10 cellular contexts compared by ENCODE assay signal in the genomic region with DNA sequence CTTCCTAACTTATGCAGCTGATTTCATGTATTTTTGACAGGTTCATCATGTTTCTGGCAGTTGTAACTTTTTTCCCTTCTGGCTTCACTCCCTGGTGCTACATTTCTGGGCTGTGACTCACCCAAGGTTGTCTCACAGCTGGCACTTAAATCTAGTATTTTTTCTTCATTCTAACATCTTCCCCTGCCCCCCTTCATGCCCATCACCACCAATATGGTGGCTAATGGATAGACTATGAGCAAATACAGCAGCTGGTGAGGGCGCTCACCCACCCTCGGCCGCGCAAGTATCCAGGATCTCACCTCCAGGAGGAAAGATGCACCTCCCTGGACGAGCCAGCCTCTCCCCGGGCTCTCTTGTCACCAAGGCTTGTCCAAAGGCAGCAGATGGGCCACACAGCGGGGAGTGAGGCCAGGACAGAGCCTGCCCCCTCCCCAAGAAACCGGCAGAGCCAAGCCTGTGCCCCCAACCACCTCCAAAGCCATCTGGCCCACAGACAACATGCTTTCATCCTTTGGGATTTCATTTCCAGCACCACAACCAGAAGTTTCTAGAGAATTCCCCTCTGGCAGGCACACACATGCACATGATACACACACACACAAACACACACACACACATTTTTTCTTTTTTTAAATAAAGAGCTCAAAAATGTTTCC. TPM values are rescaled to one million over a fixed set of nuclear protein-coding genes. Genes with fewer than 3 reads are reported as not detected.
DNase-seq lines count a peak whose midpoint lies in the region; ATAC-seq and TF ChIP-seq lines count a peak whose summit lies in the region.
"Had no signal": no experiment of that assay in that cellular context is flagged by ENCODE, and none has a peak within 500 bp of the region (broad histone marks: within the 10 kb centered on the region; RNA-seq: fewer than 3 reads in every experiment).

No MANE protein-coding gene starts in this region.

- H3K27ac ChIP-seq in SJCRH30: peak overlapping the region; percentile 98
- peak overlapping the region; percentile 46 for H3K27ac ChIP-seq in psoas muscle

- POLR2A ChIA-PET in activated CD8-positive, alpha-beta T cell treated with anti-CD3 and anti-CD28 coated beads for 36 hours (lab: Charles Lee): no interaction called here

- DNase-seq in EH (ENCODE audit: low read depth) (peak; percentile 79), SJCRH30 (peak; percentile 56 to 66), fibroblast of the aortic adventitia (ENCODE audit: low read depth) (peak; percentile 93), psoas muscle (peak in 1 of 2 donors; percentile 60), occipital lobe (lab: John Stamatoyannopoulos, UW) (no peak), NCI-H345 treated with DMSO at 0.1 percent for 48 hours (lab: John Stamatoyannopoulos, UW; ENCODE audit: unreplicated experiment) (no peak)
- DNase-seq in activated CD8-positive, alpha-beta memory T cell treated with anti-CD3 and anti-CD28 coated beads for 24 hours: no peak
- DNase-seq in activated CD8-positive, alpha-beta T cell treated with anti-CD3 and anti-CD28 coated beads for 36 hours: no peak
- DNase-seq: DND-41 had no signal

- no peaks in the 10 kb centered on the region for H3K36me3 Mint-ChIP-seq in activated CD8-positive, alpha-beta T cell treated with anti-CD3 and anti-CD28 coated beads for 36 hours (ENCODE audit: low read depth)

- no peak overlapping the region for H3K4me3 Mint-ChIP-seq in activated CD8-positive, alpha-beta T cell treated with anti-CD3 and anti-CD28 coated beads for 36 hours

- H3K4me3 ChIP-seq in SJCRH30: no peak overlapping the region
- H3K4me3 ChIP-seq in fibroblast of the aortic adventitia (ENCODE audit: low read depth, low read length): no peak overlapping the region
- no peak overlapping the region for H3K4me3 ChIP-seq in psoas muscle
- H3K4me3 ChIP-seq: right lobe of liver had no signal

- H3K9me3 ChIP-seq in SJCRH30 (replicated peaks): no peaks in the 10 kb centered on the region
- no peaks in the 10 kb centered on the region for H3K9me3 ChIP-seq in psoas muscle
- H3K9me3 ChIP-seq: right lobe of liver had no signal

- WGBS in psoas muscle, 3 donors: 52 to 66% (median 64%) methylated on average over 8 of the region's 8 CpGs

- H3K4me1 Mint-ChIP-seq in activated CD8-positive, alpha-beta T cell treated with anti-CD3 and anti-CD28 coated beads for 36 hours (ENCODE audit: low read depth): no peaks in the 10 kb centered on the region

- ATAC-seq in psoas muscle: peak; percentile 15 to 41 (median 27)
- ATAC-seq in activated CD8-positive, alpha-beta T cell treated with anti-CD3 and anti-CD28 coated beads for 36 hours: no peak

- TF ChIP-seq CTCF in fibroblast of the aortic adventitia (IDR thresholded peaks at IDR 0.05; ENCODE audit: insufficient read depth, low read length) (no peak), psoas muscle (IDR thresholded peaks at IDR 0.05) (no peak)
- no peak for TF ChIP-seq CTCF in activated CD8-positive, alpha-beta T cell treated with anti-CD3 and anti-CD28 coated beads for 36 hours (IDR thresholded peaks at IDR 0.05)

- CTCF ChIA-PET in activated CD8-positive, alpha-beta T cell treated with anti-CD3 and anti-CD28 coated beads for 36 hours (lab: Charles Lee): interaction anchor here (1.3 to 1.9 kb wide), 2 partner anchors 21 to 43 kb away, joined by 3 to 4 read pairs; no protein-coding TSS in a partner anchor

- H3K9me3 Mint-ChIP-seq in activated CD8-positive, alpha-beta T cell treated with anti-CD3 and anti-CD28 coated beads for 36 hours: no peaks in the 10 kb centered on the region

- intact Hi-C loops in psoas muscle (cut with DNase I): no loop called here
- intact Hi-C loops in activated CD8-positive, alpha-beta T cell treated with anti-CD3 and anti-CD28 coated beads for 36 hours (cut with micrococcal nuclease): no loop called here

- H3K36me3 ChIP-seq in SJCRH30: peaks cover 5% of the 10 kb centered on the region; the same call in 1 of the 2 replicates
- H3K36me3 ChIP-seq in psoas muscle (ENCODE audit: insufficient read depth in 1 of 2, low read depth in 1 of 2): peaks cover 0 to under 1% of the 10 kb centered on the region in 2 donors

- H3K27me3 ChIP-seq in SJCRH30: no peaks in the 10 kb centered on the region
- H3K27me3 ChIP-seq in psoas muscle (ENCODE audit: insufficient read depth in 3 of 3, low read length in 2 of 3): no peaks in the 10 kb centered on the region
- H3K27me3 ChIP-seq: right lobe of liver had no signal

- H3K27ac Mint-ChIP-seq in activated CD8-positive, alpha-beta T cell treated with anti-CD3 and anti-CD28 coated beads for 36 hours: no peak overlapping the region

- peaks cover 1% of the 10 kb centered on the region for H3K27me3 Mint-ChIP-seq in activated CD8-positive, alpha-beta T cell treated with anti-CD3 and anti-CD28 coated beads for 36 hours

- H3K4me1 ChIP-seq in SJCRH30 (peaks cover 64% of the 10 kb centered on the region), psoas muscle (peaks cover 36% of the 10 kb centered on the region)

RNA-seq across cellular contexts. Expression of a gene that starts 39.1 kb away (rescaled TPM):
- 98.9 and 107 TPM in 2 replicates for total RNA-seq in SJCRH30 (2014; rRNA removed; shearing (Covaris generic))
- total RNA-seq in fibroblast of the aortic adventitia (ENCODE audit: low replicate concordance) (17.0 and 22.0 TPM in 2 replicates), psoas muscle (10 to 100 TPM; 22.0 to 82.1 (median 57.3) TPM), occipital lobe (3.0 TPM)
- 10 to 100 TPM; 48.7 to 77.2 (median 59.4) TPM for polyA plus RNA-seq in psoas muscle
- total RNA-seq in activated CD8-positive, alpha-beta T cell treated with anti-CD3 and anti-CD28 coated beads for 36 hours: not detected

Comparison
In these comparisons a context has a peak if more than half of its experiments do, and no peak if none do; other contexts are left out.
1. DNase-seq: peak in EH (single experiment), SJCRH30 (2 of 2) and fibroblast of the aortic adventitia (single experiment); none in occipital lobe (single experiment), activated CD8-positive, alpha-beta memory T cell treated with anti-CD3 and anti-CD28 coated beads for 24 hours (single experiment), activated CD8-positive, alpha-beta T cell treated with anti-CD3 and anti-CD28 coated beads for 36 hours (single experiment) and NCI-H345 treated with DMSO at 0.1 percent for 48 hours (single experiment).